ENCODE assay signal across 9 cellular contexts in the genomic region with DNA sequence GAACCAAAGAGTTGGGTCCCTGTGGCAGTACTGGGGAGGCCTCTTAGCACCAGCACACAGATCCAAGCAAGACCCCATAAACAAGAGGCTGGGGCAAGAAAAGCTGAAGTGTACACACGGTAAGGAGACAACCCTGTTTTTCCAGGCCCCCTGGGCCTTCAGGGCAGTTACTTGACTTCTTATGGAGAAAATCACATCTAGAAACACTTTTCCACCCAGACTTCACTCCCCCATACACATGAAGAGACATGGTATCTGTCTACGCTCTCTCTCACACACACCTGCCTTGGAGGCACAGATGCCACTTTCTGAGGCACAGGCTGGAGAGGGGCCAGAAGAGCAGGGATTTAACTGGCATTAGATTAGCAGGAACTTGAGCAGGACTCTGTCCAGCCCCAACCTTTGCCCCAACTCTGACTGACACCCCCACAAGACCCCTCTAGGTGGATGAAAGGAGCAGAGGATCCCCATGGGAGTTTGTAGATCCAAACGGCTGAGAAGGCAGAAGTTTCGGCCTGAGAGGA. TPM values are rescaled to one million over a fixed set of nuclear protein-coding genes. Genes with fewer than 3 reads are reported as not detected.
DNase-seq lines count a peak whose midpoint lies in the region; ATAC-seq and TF ChIP-seq lines count a peak whose summit lies in the region.
"Had no signal": no experiment of that assay in that cellular context is flagged by ENCODE, and none has a peak within 500 bp of the region (broad histone marks: within the 10 kb centered on the region; RNA-seq: fewer than 3 reads in every experiment).

No MANE protein-coding gene starts in this region.

- peak overlapping the region; percentile 90 for H3K4me3 Mint-ChIP-seq in T-helper 17 cell

- intact Hi-C loops in gastrocnemius medialis (cut with DNase I; ENCODE audit: low total_unique reads), result loop anchor here (5.0 kb wide), 2 partner anchors 35 to 410 kb away; a partner anchor contains a TSS

- peaks cover 9% of the 10 kb centered on the region for H3K36me3 Mint-ChIP-seq in T-helper 17 cell (ENCODE audit: low read depth)

- TF ChIP-seq CTCF in fibroblast of pulmonary artery (IDR thresholded peaks at IDR 0.05; ENCODE audit: low read length, missing control alignments) (no peak), gastrocnemius medialis (IDR thresholded peaks at IDR 0.05 in 4 of 5, conservative IDR thresholded peaks at IDR 0.05 in 1 of 5) (no peak)

- no peaks in the 10 kb centered on the region for H4K20me1 ChIP-seq in GM23248 (ENCODE audit: insufficient read depth)

- peak overlapping the region; percentile 88 for H3K27ac Mint-ChIP-seq in T-helper 17 cell

- H3K4me1 ChIP-seq in GM23248 (ENCODE audit: insufficient read depth) (peaks cover 38% of the 10 kb centered on the region), gastrocnemius medialis (peaks cover 40 to 45% of the 10 kb centered on the region in 2 donors)

- H2AFZ ChIP-seq in GM23248, result no peak overlapping the region

- ATAC-seq in T-helper 17 cell (no peak), gastrocnemius medialis (no peak)

- peak overlapping the region; percentile 99 for H3K4me3 ChIP-seq in GM23248
- peak overlapping the region; percentile 83 for H3K4me3 ChIP-seq in fibroblast of pulmonary artery (replicated peaks; ENCODE audit: low read depth, low read length)
- peak overlapping the region in 1 of 4 donors; percentile 91 for H3K4me3 ChIP-seq in gastrocnemius medialis

- peaks cover 67% of the 10 kb centered on the region for H3K79me2 ChIP-seq in GM23248 (ENCODE audit: insufficient read depth)

- no peaks in the 10 kb centered on the region for H3K9me3 ChIP-seq in GM23248 (ENCODE audit: low read depth)
- H3K9me3 ChIP-seq in T-helper 17 cell (ENCODE audit: control insufficient read depth, low read length, poor library complexity, severe bottlenecking), result no peaks in the 10 kb centered on the region
- H3K9me3 ChIP-seq in gastrocnemius medialis, result no peaks in the 10 kb centered on the region

- in situ Hi-C loops in GM23248 (cut with MboI) (no loop called here), gastrocnemius medialis (cut with MboI; ENCODE audit: low sequenced_read_pairs in 4 of 4) (no loop called here)

- H3K27me3 ChIP-seq in GM23248 (replicated peaks; ENCODE audit: insufficient read depth) (no peaks in the 10 kb centered on the region), gastrocnemius medialis (no peaks in the 10 kb centered on the region)

- H3K9me2 ChIP-seq in GM23248 (ENCODE audit: insufficient read depth), result no peaks in the 10 kb centered on the region

- H3K27me3 Mint-ChIP-seq in T-helper 17 cell, result no peaks in the 10 kb centered on the region

- TF ChIP-seq POLR2A in gastrocnemius medialis (IDR thresholded peaks at IDR 0.05), result no peak

- no peak for DNase-seq in GM23248
- DNase-seq in T-helper 17 cell, result no peak
- DNase-seq in fibroblast of pulmonary artery (ENCODE audit: low read depth), result no peak
- DNase-seq in gastrocnemius medialis, result peak in 1 of 2 donors; percentile 28
- no peak for DNase-seq in activated gamma-delta T cell treated with Interleukin-2 at 50 U/mL for 16 hours
- no peak for DNase-seq in NAMALWA (ENCODE audit: low spot score)
- DNase-seq in NCI-H1694 (lab: John Stamatoyannopoulos, UW), result no peak
- no peak for DNase-seq in mucosa of gallbladder (ENCODE audit: low spot score)
- DNase-seq: SIG-M5 had no signal

- peaks cover 5% of the 10 kb centered on the region for H3K36me3 ChIP-seq in GM23248 (ENCODE audit: low read depth)
- H3K36me3 ChIP-seq in gastrocnemius medialis, result peaks cover 0 to 19% of the 10 kb centered on the region in 2 donors

- H3K27ac ChIP-seq in GM23248, result peak overlapping the region; percentile 76
- peak overlapping the region; percentile 89 to 96 (median 92) for H3K27ac ChIP-seq in gastrocnemius medialis

- peak overlapping the region; percentile 97 for H3K4me2 ChIP-seq in GM23248 (ENCODE audit: unreplicated experiment)

- peak overlapping the region; percentile 96 for H3K9ac ChIP-seq in GM23248

- 42 to 45% methylated on average over 4 of the region's 4 CpGs for WGBS in GM23248 (ENCODE audit: low coverage in 1 of 2, low lambda C conversion rate in 2 of 2, missing lambda C conversion rate in 2 of 2), 2 experiments

- peaks cover 26% of the 10 kb centered on the region for H3F3A ChIP-seq in GM23248 (ENCODE audit: insufficient read depth)

- peaks cover 56% of the 10 kb centered on the region for H3K4me1 Mint-ChIP-seq in T-helper 17 cell

RNA-seq across cellular contexts. Expression of a gene that starts 2.2 kb away (rescaled TPM):
- 124 and 148 TPM in 2 replicates for total RNA-seq in GM23248 (2014; rRNA removed; shearing (Covaris generic))
- 201 and 202 TPM in 2 replicates for polyA plus RNA-seq in GM23248 (2016; fragmentation: Nextera tagmentation; extraction: Ambion mirVana)
- total RNA-seq in T-helper 17 cell (100 to 1,000 TPM; 108 to 142 TPM), gastrocnemius medialis (10 to 100 TPM; 15.0 to 29.1 (median 24.0) TPM), mucosa of gallbladder (350 TPM)

RNA-seq across cellular contexts. Expression of a gene that starts 9.6 kb away (rescaled TPM):
- total RNA-seq in GM23248 (2014; rRNA removed; shearing (Covaris generic)), result not detected in 2 replicates
- polyA plus RNA-seq in GM23248 (2016; fragmentation: Nextera tagmentation; extraction: Ambion mirVana), result 0.16 and 0.26 TPM in 2 replicates
- under 1 TPM in 1 of 2 donors, not detected in 1; 0.15 TPM for total RNA-seq in T-helper 17 cell
- total RNA-seq in gastrocnemius medialis, result not detected
- 25.1 TPM for total RNA-seq in mucosa of gallbladder

RNA-seq across cellular contexts. Expression of a gene that starts 34.2 kb away (rescaled TPM):
- total RNA-seq in GM23248 (2014; rRNA removed; shearing (Covaris generic)), result 7.7 and 9.1 TPM in 2 replicates
- polyA plus RNA-seq in GM23248 (2016; fragmentation: Nextera tagmentation; extraction: Ambion mirVana), result 4.6 and 6.1 TPM in 2 replicates
- 10 to 100 TPM; 19.0 to 31.6 TPM for total RNA-seq in T-helper 17 cell
- total RNA-seq in gastrocnemius medialis, result 10 to 100 TPM; 13.4 to 22.8 (median 19.7) TPM
- total RNA-seq in mucosa of gallbladder, result 60.1 TPM

RNA-seq across cellular contexts. Expression of a gene that starts 35.8 kb away (rescaled TPM):
- 7.2 and 10.5 TPM in 2 replicates for total RNA-seq in GM23248 (2014; rRNA removed; shearing (Covaris generic))
- polyA plus RNA-seq in GM23248 (2016; fragmentation: Nextera tagmentation; extraction: Ambion mirVana), result 9.0 and 10.8 TPM in 2 replicates
- 10 to 100 TPM; 15.8 to 30.0 TPM for total RNA-seq in T-helper 17 cell
- 10 to 100 TPM; 24.0 to 35.6 (median 29.1) TPM for total RNA-seq in gastrocnemius medialis
- 21.6 TPM for total RNA-seq in mucosa of gallbladder

RNA-seq across cellular contexts. Expression of a gene that starts 46.3 kb away (rescaled TPM):
- 21.4 and 30.2 TPM in 2 replicates for total RNA-seq in GM23248 (2014; rRNA removed; shearing (Covaris generic))
- 9.7 and 10.2 TPM in 2 replicates for polyA plus RNA-seq in GM23248 (2016; fragmentation: Nextera tagmentation; extraction: Ambion mirVana)
- total RNA-seq in T-helper 17 cell (10 to 100 TPM; 44.0 to 51.0 TPM), gastrocnemius medialis (10 to 100 TPM; 13.7 to 20.8 (median 17.3) TPM), mucosa of gallbladder (42.6 TPM)

Comparison
In these comparisons a context has a peak if more than half of its experiments do, and no peak if none do; other contexts are left out.
1. RNA of a gene that starts 9.6 kb away (total RNA-seq): 25.1 TPM in mucosa of gallbladder (single experiment); 0.15 TPM in T-helper 17 cell, not detected in gastrocnemius medialis and not detected in GM23248; every median in the first group is over 10 times any median in the second.